In the genomic region with DNA sequence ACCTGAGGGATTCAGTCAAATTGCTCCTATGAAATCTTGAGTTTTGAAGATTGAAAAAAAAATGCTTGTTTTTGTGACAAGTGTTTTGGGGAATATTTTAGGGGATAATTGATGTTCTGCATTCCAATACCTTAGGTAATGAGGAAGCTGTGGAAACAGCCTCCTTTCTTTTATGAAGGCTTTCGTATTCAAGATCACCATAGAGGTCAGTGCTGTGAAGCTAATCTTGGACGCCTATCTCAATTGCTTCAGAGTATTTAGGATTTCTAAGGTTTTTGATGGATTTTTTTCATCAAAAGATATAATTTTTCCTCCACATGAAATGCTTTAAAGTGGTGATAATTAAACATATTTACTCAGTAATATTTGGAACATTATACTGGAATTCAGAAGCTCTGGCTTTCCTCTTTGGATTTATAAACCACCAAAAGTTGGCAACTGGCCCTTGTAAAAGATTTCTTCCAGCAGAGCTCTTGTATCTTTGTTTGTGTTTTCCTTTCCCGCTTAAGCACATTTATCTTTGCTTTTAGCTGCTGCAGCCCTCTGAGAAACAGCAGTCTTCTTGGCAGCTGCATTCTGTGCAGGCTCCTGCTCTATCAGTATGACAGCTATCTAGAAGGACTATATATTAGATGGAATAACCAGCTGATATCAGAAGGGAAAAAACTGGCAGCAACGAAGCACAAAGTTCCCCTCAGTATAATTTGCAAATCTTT, we compare ENCODE assay signal across 22 cellular contexts.
DNase-seq lines count a peak whose midpoint lies in the region; FAIRE-seq and TF ChIP-seq lines count a peak whose summit lies in the region.
"Had no signal": no experiment of that assay in that cellular context is flagged by ENCODE, and none has a peak within 500 bp of the region (broad histone marks: within the 10 kb centered on the region; RNA-seq: fewer than 3 reads in every experiment).

No MANE protein-coding gene starts in this region.

- H3K79me1 ChIP-seq in H9 (ENCODE audit: insufficient read depth, low read depth, low read length, poor library complexity, severe bottlenecking), result no peaks in the 10 kb centered on the region

- no peak overlapping the region for H2AFZ ChIP-seq in H9 (ENCODE audit: low read length)

- TF ChIP-seq CTCF in H9 (conservative IDR thresholded peaks at IDR 0.05) (no peak), thyroid gland (IDR thresholded peaks at IDR 0.05) (no peak), brain microvascular endothelial cell (IDR thresholded peaks at IDR 0.05; ENCODE audit: low read depth, low read length, missing control alignments) (no peak)

- no peak for FAIRE-seq in RCC 7860 (lab: Jason Lieb, UNC)
- FAIRE-seq: G401.6, GM12878 had no signal

- H2BK20ac ChIP-seq in H9 (ENCODE audit: low read depth, low read length, poor library complexity, severe bottlenecking), result no peak overlapping the region

- H3K23me2 ChIP-seq in H9 (ENCODE audit: insufficient read length, low read depth, low read length, poor library complexity, severe bottlenecking), result no peaks in the 10 kb centered on the region

- H3K27ac ChIP-seq in H9 (ENCODE audit: insufficient read length, low read depth, low read length) (no peak overlapping the region), thyroid gland (no peak overlapping the region), brain microvascular endothelial cell (no peak overlapping the region)
- H3K27ac ChIP-seq: gastrocnemius medialis, KMS-11, lower lobe of right lung had no signal

- H2BK120ac ChIP-seq in H9 (ENCODE audit: low read depth, low read length, poor library complexity, severe bottlenecking), result no peak overlapping the region

- intact Hi-C loops in thyroid gland (cut with DNase I), result no loop called here

- peak overlapping the region; percentile 56 to 87 (median 57); a peak in 3 of 7 replicates for H3K27ac Mint-ChIP-seq in H9
- H3K27ac Mint-ChIP-seq: activated naive CD4-positive, alpha-beta T cell treated with anti-CD3 and anti-CD28 coated beads, Interleukin-2, amount 50 U/mL, for 72 hours; natural killer cell treated with Interleukin-12 subunit alpha and Interleukin-12 subunit beta and Interleukin-15 and Interleukin-18, amount 100 ng/mL, for 72 hours had no signal

- H3K4me2 ChIP-seq in H9 (ENCODE audit: insufficient read depth, insufficient read length, low read length), result no peak overlapping the region
- H3K4me2 ChIP-seq: KMS-11 had no signal

- no peaks in the 10 kb centered on the region for H4K20me1 ChIP-seq in H9 (ENCODE audit: control insufficient read depth, insufficient read depth, insufficient read length)

- H3K36me3 ChIP-seq in thyroid gland (no peaks in the 10 kb centered on the region), brain microvascular endothelial cell (replicated peaks) (no peaks in the 10 kb centered on the region)
- H3K36me3 ChIP-seq: gastrocnemius medialis, lower lobe of right lung had no signal

- no peak overlapping the region for H3K4me3 Mint-ChIP-seq in H9
- H3K4me3 Mint-ChIP-seq: effector memory CD8-positive, alpha-beta T cell; natural killer cell treated with Interleukin-12 subunit alpha and Interleukin-12 subunit beta and Interleukin-15 and Interleukin-18, amount 100 ng/mL, for 72 hours had no signal

- H3K27me3 ChIP-seq in H9 (ENCODE audit: insufficient read depth, low read length), result no peaks in the 10 kb centered on the region
- H3K27me3 ChIP-seq in thyroid gland, result no peaks in the 10 kb centered on the region
- H3K27me3 ChIP-seq in brain microvascular endothelial cell (replicated peaks), result no peaks in the 10 kb centered on the region
- H3K27me3 ChIP-seq: gastrocnemius medialis had no signal

- H2BK15ac ChIP-seq in H9 (ENCODE audit: low read depth, low read length), result no peak overlapping the region

- no peak overlapping the region for H4K91ac ChIP-seq in H9 (ENCODE audit: insufficient read length, low read depth, low read length)

- no peak overlapping the region for H3K14ac ChIP-seq in H9 (ENCODE audit: insufficient read depth, low read length)

- H4K8ac ChIP-seq in H9 (replicated peaks; ENCODE audit: insufficient read length, low read depth, low read length), result no peak overlapping the region

- H3K4ac ChIP-seq in H9 (ENCODE audit: low read depth, low read length), result no peak overlapping the region

- in situ Hi-C loops in brain microvascular endothelial cell (cut with HindIII; ENCODE audit: low pct_ligation_motif_present, low sequenced_read_pairs), result loop anchor here (25.0 kb wide), 1 partner anchor 258 kb away; no protein-coding TSS in a partner anchor

- H2AK5ac ChIP-seq in H9 (ENCODE audit: insufficient read length, low read length), result no peak overlapping the region

- H3K56ac ChIP-seq in H9 (ENCODE audit: insufficient read length, low read depth, low read length), result no peak overlapping the region

- H3K4me1 Mint-ChIP-seq in H9, result peaks cover 23 to 27% of the 10 kb centered on the region in 2 experiments

- H3K27me3 Mint-ChIP-seq in H9 (ENCODE audit: low read depth), result no peaks in the 10 kb centered on the region
- H3K27me3 Mint-ChIP-seq: effector memory CD8-positive, alpha-beta T cell; natural killer cell treated with Interleukin-12 subunit alpha and Interleukin-12 subunit beta and Interleukin-15 and Interleukin-18, amount 100 ng/mL, for 72 hours had no signal

- H3K9me3 ChIP-seq in H9 (ENCODE audit: control insufficient read depth, low read depth, low read length) (peaks cover 6% of the 10 kb centered on the region), thyroid gland (no peaks in the 10 kb centered on the region)
- H3K9me3 ChIP-seq: gastrocnemius medialis, lower lobe of right lung had no signal

- no peak overlapping the region for H3K18ac ChIP-seq in H9 (ENCODE audit: insufficient read length, low read depth, low read length)

- no peak overlapping the region for H2BK12ac ChIP-seq in H9 (ENCODE audit: insufficient read length, low read depth, low read length)

- H3K79me2 ChIP-seq in H9 (ENCODE audit: insufficient read depth, low read length), result peaks cover 5% of the 10 kb centered on the region; the same call in 1 of the 2 replicates

- WGBS in H9 (ENCODE audit: extremely low coverage, insufficient read length, low lambda C conversion rate), result no CpG with 5 or more reads among the region's 4 CpGs
- 63 to 68% methylated on average over 4 of the region's 4 CpGs for WGBS in thyroid gland, 2 donors

- no peaks in the 10 kb centered on the region for H3K9me3 Mint-ChIP-seq in H9
- H3K9me3 Mint-ChIP-seq: effector memory CD8-positive, alpha-beta T cell; natural killer cell treated with Interleukin-12 subunit alpha and Interleukin-12 subunit beta and Interleukin-15 and Interleukin-18, amount 100 ng/mL, for 72 hours had no signal

- DNase-seq in H9, result no peak
- peak; percentile 25 for DNase-seq in RPMI7951 (ENCODE audit: low read depth)
- DNase-seq in fibroblast of gingiva (ENCODE audit: low read depth), result peak; percentile 5
- peak; percentile 70 for DNase-seq in myocyte (ENCODE audit: low read depth)
- DNase-seq in thyroid gland, result no peak
- no peak for DNase-seq in brain microvascular endothelial cell
- DNase-seq in occipital lobe (lab: John Stamatoyannopoulos, UW), result no peak
- DNase-seq in RCC 7860 (ENCODE audit: low spot score), result no peak
- DNase-seq: activated CD4-positive, alpha-beta T cell treated with anti-CD3 and anti-CD28 coated beads, Interleukin-2, amount 50 U/mL, for 4 hours; activated T-cell treated with anti-CD3 and anti-CD28 coated beads, Interleukin-2, amount 50 U/mL, for 48 hours; AML-193; central memory CD4-positive, alpha-beta T cell; effector memory CD8-positive, alpha-beta T cell; gastrocnemius medialis; lower lobe of right lung; NCI-H1694; NCI-H510A treated with DMSO at 0.1 percent for 48 hours had no signal

- H3T11ph ChIP-seq in H9 (ENCODE audit: low read length), result no peak overlapping the region

- no peak overlapping the region for H2BK5ac ChIP-seq in H9 (ENCODE audit: insufficient read length, low read length)

- H3K4me1 ChIP-seq in H9 (ENCODE audit: insufficient read depth, low read length) (no peaks in the 10 kb centered on the region; the same call in 1 of the 2 replicates), thyroid gland (no peaks in the 10 kb centered on the region)
- H3K4me1 ChIP-seq: gastrocnemius medialis, lower lobe of right lung had no signal

- H3K36me3 Mint-ChIP-seq in H9 (ENCODE audit: insufficient read depth in 1 of 3, low read depth in 3 of 3), result peaks cover 4 to 14% (median 7%) of the 10 kb centered on the region in 3 experiments; a peak in 6 of 7 replicates
- H3K36me3 Mint-ChIP-seq: natural killer cell treated with Interleukin-12 subunit alpha and Interleukin-12 subunit beta and Interleukin-15 and Interleukin-18, amount 100 ng/mL, for 72 hours had no signal

- H3K23ac ChIP-seq in H9 (ENCODE audit: insufficient read length, low read depth, low read length), result no peak overlapping the region

- no peak for TF ChIP-seq POLR2A in thyroid gland (IDR thresholded peaks at IDR 0.05)

- H3K9ac ChIP-seq in H9 (ENCODE audit: extremely low read depth, insufficient read length, low read length), result no peak overlapping the region
- H3K9ac ChIP-seq: KMS-11 had no signal

- H4K5ac ChIP-seq in H9 (ENCODE audit: insufficient read length, low read depth, low read length), result no peak overlapping the region

- H3K4me3 ChIP-seq in thyroid gland (replicated peaks in 1 of 3), result no peak overlapping the region
- no peak overlapping the region for H3K4me3 ChIP-seq in brain microvascular endothelial cell (ENCODE audit: low read depth, low read length)
- H3K4me3 ChIP-seq: gastrocnemius medialis, GM12878, lower lobe of right lung had no signal

Comparison
In these comparisons a context has a peak if more than half of its experiments do, and no peak if none do; other contexts are left out.
1. DNase-seq: peak in RPMI7951 (single experiment), fibroblast of gingiva (single experiment) and myocyte (single experiment); none in H9 (single experiment), thyroid gland (0 of 2), brain microvascular endothelial cell (single experiment), occipital lobe (single experiment) and RCC 7860 (single experiment).